8 cellular contexts compared by ENCODE assay signal in genomic region chr12:91109148-91109564, GRCh38. TPM values are rescaled to one million over a fixed set of nuclear protein-coding genes. Genes with fewer than 3 reads are reported as not detected.
DNase-seq lines count a peak whose midpoint lies in the region; ATAC-seq, FAIRE-seq and TF ChIP-seq lines count a peak whose summit lies in the region.

No MANE protein-coding gene starts in this region.

- peak in 7 of 10 experiments; percentile 0 to 38 (median 3) for DNase-seq in CD4-positive, alpha-beta T cell
- no peak for DNase-seq in GM19239 (ENCODE audit: insufficient read length, low spot score)
- DNase-seq in NOMO-1 treated with dmso at 0.1 percent for 144 hours (lab: John Stamatoyannopoulos, UW; ENCODE audit: unreplicated experiment) = peak; percentile 16
- DNase-seq in adipocyte (ENCODE audit: low read depth) = peak; percentile 67
- DNase-seq in iPS DF 6.9 (ENCODE audit: low read depth, low spot score) = peak; percentile 22
- DNase-seq in stimulated activated CD4-positive, alpha-beta T cell treated with anti-CD3 and anti-CD28 coated beads, Interleukin-12 subunit alpha, Interleukin-12 subunit beta, amount 100 ng/mL, for 24 hours (ENCODE audit: low read depth in 2 of 2) = peak; percentile 8 to 43
- DNase-seq in NCI-H1930 (lab: John Stamatoyannopoulos, UW) = no peak

- H3K9ac ChIP-seq in adipocyte (ENCODE audit: low read length) = peak overlapping the region; percentile 81

- POLR2A ChIA-PET in CD4-positive, alpha-beta T cell (lab: Charles Lee) = no interaction called here

- TF ChIP-seq CTCF in CD4-positive, alpha-beta T cell (IDR thresholded peaks at IDR 0.05) = peak; percentile 22

- H3K27ac ChIP-seq in CD4-positive, alpha-beta T cell (ENCODE audit: low read depth, low read length) = no peak overlapping the region
- no peak overlapping the region for H3K27ac ChIP-seq in iPS DF 6.9 (ENCODE audit: low read length)

- H3K4me1 ChIP-seq in adipocyte (ENCODE audit: control insufficient read depth, insufficient read depth, low read length) (peaks cover 40% of the 10 kb centered on the region), iPS DF 6.9 (ENCODE audit: control insufficient read depth, insufficient read depth, low read length) (no peaks in the 10 kb centered on the region; the same call in 1 of the 2 replicates)

- H3K27me3 ChIP-seq in CD4-positive, alpha-beta T cell (ENCODE audit: control insufficient read depth, insufficient read depth, low read length) = no peaks in the 10 kb centered on the region
- no peaks in the 10 kb centered on the region for H3K27me3 ChIP-seq in adipocyte (replicated peaks; ENCODE audit: control insufficient read depth, insufficient read depth, low read length)
- H3K27me3 ChIP-seq in iPS DF 6.9 (ENCODE audit: control insufficient read depth, insufficient read depth, low read length) = no peaks in the 10 kb centered on the region

- FAIRE-seq in GM19239 (lab: Jason Lieb, UNC) = peak; percentile 44

- no peaks in the 10 kb centered on the region for H3K9me3 ChIP-seq in CD4-positive, alpha-beta T cell (ENCODE audit: control insufficient read depth, low read length)
- no peaks in the 10 kb centered on the region for H3K9me3 ChIP-seq in adipocyte (ENCODE audit: control insufficient read depth, low read length)
- no peaks in the 10 kb centered on the region for H3K9me3 ChIP-seq in iPS DF 6.9 (ENCODE audit: control insufficient read depth, insufficient read depth, low read length)

- no peaks in the 10 kb centered on the region for H3K4me1 Mint-ChIP-seq in CD4-positive, alpha-beta T cell (ENCODE audit: low read depth)

- CTCF ChIA-PET in CD4-positive, alpha-beta T cell (lab: Charles Lee) = no interaction called here

- no peak overlapping the region for H3K27ac Mint-ChIP-seq in CD4-positive, alpha-beta T cell

- ATAC-seq in CD4-positive, alpha-beta T cell (ENCODE audit: poor library complexity) = no peak
- peak; percentile 83 for ATAC-seq in HG03354 (IDR thresholded peaks at IDR 0.05; ENCODE audit: poor library complexity, severe bottlenecking, unreplicated experiment)

- no peaks in the 10 kb centered on the region for H3K9me3 Mint-ChIP-seq in CD4-positive, alpha-beta T cell

- no peak overlapping the region for H3K4me3 Mint-ChIP-seq in CD4-positive, alpha-beta T cell

- no peaks in the 10 kb centered on the region for H3K27me3 Mint-ChIP-seq in CD4-positive, alpha-beta T cell

- intact Hi-C loops in CD4-positive, alpha-beta T cell (cut with DNase I, micrococcal nuclease) = no loop called here

- H3K4me3 ChIP-seq in adipocyte (ENCODE audit: low read length) (peak overlapping the region; percentile 83), iPS DF 6.9 (ENCODE audit: low read length) (no peak overlapping the region)

- H3K36me3 ChIP-seq in adipocyte (ENCODE audit: control insufficient read depth, insufficient read depth, low read length, severe bottlenecking) = no peaks in the 10 kb centered on the region
- no peaks in the 10 kb centered on the region for H3K36me3 ChIP-seq in iPS DF 6.9 (ENCODE audit: control insufficient read depth, insufficient read depth, low read length)

- H3K36me3 Mint-ChIP-seq in CD4-positive, alpha-beta T cell (ENCODE audit: low read depth) = no peaks in the 10 kb centered on the region

- no CpG with 5 or more reads among the region's 7 CpGs for WGBS in iPS DF 6.9 (ENCODE audit: insufficient coverage, insufficient read length)

RNA-seq across cellular contexts. Expression of gene LUM, which starts 2.1 kb away (rescaled TPM):
- total RNA-seq in CD4-positive, alpha-beta T cell = not detected

RNA-seq across cellular contexts. Expression of gene KERA, which starts 51.3 kb away (rescaled TPM):
- total RNA-seq in CD4-positive, alpha-beta T cell = not detected

Comparison
In these comparisons a context has a peak if more than half of its experiments do, and no peak if none do; other contexts are left out.
1. DNase-seq: peak in CD4-positive, alpha-beta T cell (7 of 10), NOMO-1 treated with dmso at 0.1 percent for 144 hours (single experiment), adipocyte (single experiment), iPS DF 6.9 (single experiment) and stimulated activated CD4-positive, alpha-beta T cell treated with anti-CD3 and anti-CD28 coated beads, Interleukin-12 subunit alpha, Interleukin-12 subunit beta, amount 100 ng/mL, for 24 hours (2 of 2); none in GM19239 (single experiment) and NCI-H1930 (0 of 2).